In the genomic region with DNA sequence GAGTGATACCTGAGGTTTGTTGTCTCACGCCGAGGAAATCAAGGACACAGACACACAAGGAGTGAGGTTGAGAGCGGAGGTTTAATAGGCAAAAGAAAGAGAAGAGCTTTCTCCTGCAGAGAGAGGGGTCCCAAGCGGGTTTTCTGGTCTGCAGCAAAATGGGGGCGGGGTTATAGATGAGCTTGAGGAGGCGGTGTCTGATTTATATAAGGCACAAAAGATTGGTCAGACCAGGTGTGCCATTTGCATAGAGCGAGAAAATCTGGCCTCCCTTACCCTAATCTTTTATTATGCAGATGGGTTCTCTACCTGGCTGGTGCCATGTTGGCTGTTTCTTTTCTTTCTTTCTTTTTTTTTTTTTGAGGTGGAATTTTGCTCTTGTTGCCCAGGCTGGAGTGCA, we compare ENCODE assay signal across 22 cellular contexts.
"Had no signal": no experiment of that assay in that cellular context is flagged by ENCODE, and none has a peak within 500 bp of the region (broad histone marks: within the 10 kb centered on the region; RNA-seq: fewer than 3 reads in every experiment).

No MANE protein-coding gene starts in this region.

- H3K4me1 Mint-ChIP-seq: activated CD8-positive, alpha-beta memory T cell treated with anti-CD3 and anti-CD28 coated beads, Interleukin-2, amount 10 ng/mL, durations not matched to agents 7 days and 5 days; activated naive CD8-positive, alpha-beta T cell treated with anti-CD3 and anti-CD28 coated beads, Interleukin-2, amount 50 U/mL, for 24 hours had no signal

- H3K4me3 Mint-ChIP-seq: activated CD8-positive, alpha-beta memory T cell treated with anti-CD3 and anti-CD28 coated beads, Interleukin-2, amount 10 ng/mL, durations not matched to agents 7 days and 5 days; activated naive CD8-positive, alpha-beta T cell treated with anti-CD3 and anti-CD28 coated beads, Interleukin-2, amount 50 U/mL, for 24 hours; activated T-cell treated with anti-CD3 and anti-CD28 coated beads, Interleukin-2, amount 50 U/mL, for 4 hours; T-helper 1 cell treated with Interleukin-12 subunit alpha and Interleukin-12 subunit beta and Interleukin-4 antibody, amounts not matched to agents 30 μg/mL and 1 μg/mL, for 36 hours had no signal

- H3K27ac ChIP-seq: ascending aorta, body of pancreas, SJSA1 had no signal

- H3K4me1 ChIP-seq: body of pancreas had no signal

- H3K9me3 ChIP-seq: ascending aorta, body of pancreas, SJSA1 had no signal

- H3K27me3 ChIP-seq: ascending aorta, body of pancreas, SJSA1 had no signal

- H3K27ac Mint-ChIP-seq: activated CD8-positive, alpha-beta memory T cell treated with anti-CD3 and anti-CD28 coated beads, Interleukin-2, amount 10 ng/mL, durations not matched to agents 7 days and 5 days; activated naive CD4-positive, alpha-beta T cell treated with anti-CD3 and anti-CD28 coated beads, Interleukin-2, amount 50 U/mL, for 72 hours; activated naive CD8-positive, alpha-beta T cell treated with anti-CD3 and anti-CD28 coated beads, Interleukin-2, amount 50 U/mL, for 24 hours; T-helper 1 cell treated with Interleukin-12 subunit alpha and Interleukin-12 subunit beta and Interleukin-4 antibody, amounts not matched to agents 30 μg/mL and 1 μg/mL, for 36 hours had no signal

- ATAC-seq: activated CD8-positive, alpha-beta memory T cell treated with anti-CD3 and anti-CD28 coated beads, Interleukin-2, amount 10 ng/mL, durations not matched to agents 7 days and 5 days; activated naive CD4-positive, alpha-beta T cell treated with anti-CD3 and anti-CD28 coated beads, Interleukin-2, amount 50 U/mL, for 72 hours; activated T-cell treated with anti-CD3 and anti-CD28 coated beads, Interleukin-2, amount 50 U/mL, for 4 hours; body of pancreas; Right ventricle myocardium inferior had no signal

- H3K36me3 Mint-ChIP-seq: activated CD8-positive, alpha-beta memory T cell treated with anti-CD3 and anti-CD28 coated beads, Interleukin-2, amount 10 ng/mL, durations not matched to agents 7 days and 5 days; activated naive CD4-positive, alpha-beta T cell treated with anti-CD3 and anti-CD28 coated beads, Interleukin-2, amount 50 U/mL, for 72 hours had no signal

- H3K9me3 Mint-ChIP-seq: activated naive CD8-positive, alpha-beta T cell treated with anti-CD3 and anti-CD28 coated beads, Interleukin-2, amount 50 U/mL, for 24 hours; activated T-cell treated with anti-CD3 and anti-CD28 coated beads, Interleukin-2, amount 50 U/mL, for 4 hours; T-helper 1 cell treated with Interleukin-12 subunit alpha and Interleukin-12 subunit beta and Interleukin-4 antibody, amounts not matched to agents 30 μg/mL and 1 μg/mL, for 36 hours had no signal

- DNase-seq: activated CD4-positive, alpha-beta T cell treated with anti-CD3 and anti-CD28 coated beads for 48 hours; activated CD4-positive, alpha-beta T cell treated with anti-CD3 and anti-CD28 coated beads, Interleukin-2, amount 50 U/mL, for 4 hours; activated CD4-positive, CD25-positive, alpha-beta regulatory T cell treated with anti-CD3 and anti-CD28 coated beads, Interleukin-2, amount 50 U/mL, for 72 hours; activated CD8-positive, alpha-beta memory T cell treated with anti-CD3 and anti-CD28 coated beads, Interleukin-2, amount 10 ng/mL, durations not matched to agents 7 days and 5 days; activated effector memory CD4-positive, alpha-beta T cell treated with anti-CD3 and anti-CD28 coated beads, Interleukin-2, amount 50 U/mL, for 16 hours; activated naive CD4-positive, alpha-beta T cell treated with Interleukin-2 at 50 U/mL for 16 hours; activated naive CD8-positive, alpha-beta T cell treated with anti-CD3 and anti-CD28 coated beads, Interleukin-2, amount 50 U/mL, for 24 hours; activated T-cell treated with anti-CD3 and anti-CD28 coated beads, Interleukin-2, amount 50 U/mL, for 4 hours; amniotic stem cell; body of pancreas; central memory CD4-positive, alpha-beta T cell; Kasumi-1; NCI-H146; NCI-H187 treated with DMSO at 0.1 percent for 48 hours; NCI-H2081 treated with DMSO at 0.1 percent for 48 hours; NCI-H446; NCI-H524 had no signal

- H3K36me3 ChIP-seq: ascending aorta, SJSA1 had no signal

- H3K4me3 ChIP-seq: ascending aorta, body of pancreas, SJSA1 had no signal
